ENCODE assay signal across 18 cellular contexts in genomic region chr6:168909288-168909687, GRCh38.
DNase-seq lines count a peak whose midpoint lies in the region; ATAC-seq and TF ChIP-seq lines count a peak whose summit lies in the region.
"Had no signal": no experiment of that assay in that cellular context is flagged by ENCODE, and none has a peak within 500 bp of the region (broad histone marks: within the 10 kb centered on the region; RNA-seq: fewer than 3 reads in every experiment).

No MANE protein-coding gene starts in this region.

- WGBS in endodermal cell (ENCODE audit: insufficient coverage in 1 of 2, insufficient read length in 1 of 2), 2 experiments = 86% methylated on average over 5 to 10 of the region's 10 CpGs

- H3K36me3 ChIP-seq in endodermal cell (ENCODE audit: control insufficient read depth, insufficient read depth, low read length) (no peaks in the 10 kb centered on the region), osteoblast (ENCODE audit: insufficient read depth, low read length) (no peaks in the 10 kb centered on the region)

- H3K27me3 ChIP-seq in endodermal cell (ENCODE audit: control insufficient read depth, insufficient read depth, low read length, poor library complexity, severe bottlenecking) (no peaks in the 10 kb centered on the region), osteoblast (ENCODE audit: insufficient read depth, low read length) (no peaks in the 10 kb centered on the region)

- no peak overlapping the region for H3K4me3 Mint-ChIP-seq in activated CD4-positive, alpha-beta T cell treated with anti-CD3 and anti-CD28 coated beads for 36 hours
- no peak overlapping the region for H3K4me3 Mint-ChIP-seq in activated CD4-positive, alpha-beta memory T cell treated with anti-CD3 and anti-CD28 coated beads, Interleukin-2, amount 10 ng/mL, durations not matched to agents 7 days and 5 days
- H3K4me3 Mint-ChIP-seq in endodermal cell = no peak overlapping the region
- H3K4me3 Mint-ChIP-seq: CD14-positive monocyte had no signal

- H3K79me2 ChIP-seq in osteoblast (ENCODE audit: insufficient read depth, low read length) = no peaks in the 10 kb centered on the region

- DNase-seq in activated CD4-positive, alpha-beta T cell treated with anti-CD3 and anti-CD28 coated beads for 36 hours = peak; percentile 43
- DNase-seq in activated CD4-positive, alpha-beta T cell treated with anti-CD3 and anti-CD28 coated beads for 4 hours = no peak
- peak; percentile 19 for DNase-seq in activated CD4-positive, alpha-beta memory T cell treated with anti-CD3 and anti-CD28 coated beads, Interleukin-2, amount 10 ng/mL, durations not matched to agents 7 days and 5 days
- DNase-seq in endodermal cell (peak; percentile 20), osteoblast (ENCODE audit: insufficient read length, low spot score, missing footprints) (no peak), NCI-H1930 (lab: John Stamatoyannopoulos, UW) (no peak), amygdala (lab: John Stamatoyannopoulos, UW) (no peak)
- no peak for DNase-seq in activated effector memory CD4-positive, alpha-beta T cell treated with Interleukin-2 at 50 U/mL for 16 hours
- DNase-seq: DMS79 treated with DMSO at 0.1 percent for 48 hours, Kasumi-1, MM.1S, NCI-H1092 treated with DMSO at 0.1 percent for 48 hours, NCI-H510A, NCI-H774, OCI-M1, SHP77 treated with DMSO at 0.1 percent for 48 hours had no signal

- CTCF ChIA-PET in activated CD4-positive, alpha-beta T cell treated with anti-CD3 and anti-CD28 coated beads for 36 hours (lab: Charles Lee) = no interaction called here
- CTCF ChIA-PET in activated CD4-positive, alpha-beta memory T cell treated with anti-CD3 and anti-CD28 coated beads, Interleukin-2, amount 10 ng/mL, durations not matched to agents 7 days and 5 days (lab: Charles Lee) = no interaction called here

- POLR2A ChIA-PET in activated CD4-positive, alpha-beta T cell treated with anti-CD3 and anti-CD28 coated beads for 36 hours (lab: Charles Lee) = no interaction called here
- POLR2A ChIA-PET in activated CD4-positive, alpha-beta memory T cell treated with anti-CD3 and anti-CD28 coated beads, Interleukin-2, amount 10 ng/mL, durations not matched to agents 7 days and 5 days (lab: Charles Lee) = no interaction called here

- H3K9me3 Mint-ChIP-seq in activated CD4-positive, alpha-beta T cell treated with anti-CD3 and anti-CD28 coated beads for 36 hours (ENCODE audit: low read depth) = no peaks in the 10 kb centered on the region
- peaks cover 6% of the 10 kb centered on the region for H3K9me3 Mint-ChIP-seq in activated CD4-positive, alpha-beta memory T cell treated with anti-CD3 and anti-CD28 coated beads, Interleukin-2, amount 10 ng/mL, durations not matched to agents 7 days and 5 days
- peaks cover 25% of the 10 kb centered on the region for H3K9me3 Mint-ChIP-seq in endodermal cell

- H3K9ac ChIP-seq in endodermal cell (ENCODE audit: extremely low read depth, low read length, poor library complexity, severe bottlenecking) = no peak overlapping the region

- intact Hi-C loops in activated CD4-positive, alpha-beta T cell treated with anti-CD3 and anti-CD28 coated beads for 36 hours (cut with DNase I, micrococcal nuclease) = no loop called here

- H3K4me3 ChIP-seq in endodermal cell (ENCODE audit: low read length) (no peak overlapping the region), osteoblast (ENCODE audit: insufficient read depth, low read length) (no peak overlapping the region)

- no peaks in the 10 kb centered on the region for H3K27me3 Mint-ChIP-seq in activated CD4-positive, alpha-beta T cell treated with anti-CD3 and anti-CD28 coated beads for 36 hours
- no peaks in the 10 kb centered on the region for H3K27me3 Mint-ChIP-seq in activated CD4-positive, alpha-beta memory T cell treated with anti-CD3 and anti-CD28 coated beads, Interleukin-2, amount 10 ng/mL, durations not matched to agents 7 days and 5 days
- no peaks in the 10 kb centered on the region for H3K27me3 Mint-ChIP-seq in endodermal cell (ENCODE audit: insufficient read depth)

- H3K4me1 Mint-ChIP-seq in activated CD4-positive, alpha-beta T cell treated with anti-CD3 and anti-CD28 coated beads for 36 hours = no peaks in the 10 kb centered on the region
- H3K4me1 Mint-ChIP-seq in activated CD4-positive, alpha-beta memory T cell treated with anti-CD3 and anti-CD28 coated beads, Interleukin-2, amount 10 ng/mL, durations not matched to agents 7 days and 5 days = peaks cover 9% of the 10 kb centered on the region
- H3K4me1 Mint-ChIP-seq in endodermal cell = no peaks in the 10 kb centered on the region
- H3K4me1 Mint-ChIP-seq: CD14-positive monocyte had no signal

- no peaks in the 10 kb centered on the region for H3K4me1 ChIP-seq in endodermal cell (ENCODE audit: control insufficient read depth, insufficient read depth, low read length)
- peaks cover 15% of the 10 kb centered on the region for H3K4me1 ChIP-seq in osteoblast (ENCODE audit: insufficient read depth, low read length)

- peak overlapping the region; percentile 24 for H2AFZ ChIP-seq in osteoblast (ENCODE audit: low read length)

- TF ChIP-seq CTCF in endodermal cell (conservative IDR thresholded peaks at IDR 0.05) (no peak), osteoblast (IDR thresholded peaks at IDR 0.05; ENCODE audit: extremely low read depth, low read depth, low read length) (no peak)

- H4K20me1 ChIP-seq in osteoblast (ENCODE audit: insufficient read depth, low read length) = no peaks in the 10 kb centered on the region

- no peak overlapping the region for H3K27ac Mint-ChIP-seq in activated CD4-positive, alpha-beta T cell treated with anti-CD3 and anti-CD28 coated beads for 36 hours
- no peak overlapping the region for H3K27ac Mint-ChIP-seq in activated CD4-positive, alpha-beta memory T cell treated with anti-CD3 and anti-CD28 coated beads, Interleukin-2, amount 10 ng/mL, durations not matched to agents 7 days and 5 days
- no peak overlapping the region for H3K27ac Mint-ChIP-seq in endodermal cell
- H3K27ac Mint-ChIP-seq: CD14-positive monocyte had no signal

- H3K9me3 ChIP-seq in endodermal cell (ENCODE audit: control insufficient read depth, low read length) (no peaks in the 10 kb centered on the region), osteoblast (ENCODE audit: low read depth, low read length) (no peaks in the 10 kb centered on the region)

- no peak overlapping the region for H3K4me2 ChIP-seq in osteoblast (ENCODE audit: insufficient read depth, low read length)

- H3K36me3 Mint-ChIP-seq in activated CD4-positive, alpha-beta T cell treated with anti-CD3 and anti-CD28 coated beads for 36 hours (ENCODE audit: low read depth) = no peaks in the 10 kb centered on the region
- H3K36me3 Mint-ChIP-seq in activated CD4-positive, alpha-beta memory T cell treated with anti-CD3 and anti-CD28 coated beads, Interleukin-2, amount 10 ng/mL, durations not matched to agents 7 days and 5 days (ENCODE audit: low read depth) = no peaks in the 10 kb centered on the region
- peaks cover 2% of the 10 kb centered on the region for H3K36me3 Mint-ChIP-seq in endodermal cell (ENCODE audit: low read depth)
- H3K36me3 Mint-ChIP-seq: CD14-positive monocyte had no signal

- ATAC-seq in activated CD4-positive, alpha-beta T cell treated with anti-CD3 and anti-CD28 coated beads for 36 hours = peak; percentile 57

- H3K27ac ChIP-seq in endodermal cell (ENCODE audit: low read depth, low read length) = no peak overlapping the region
- peak overlapping the region; percentile 94 for H3K27ac ChIP-seq in osteoblast (ENCODE audit: low read depth, low read length)
- H3K27ac ChIP-seq: 22Rv1 had no signal

Comparison
In these comparisons a context has a peak if more than half of its experiments do, and no peak if none do; other contexts are left out.
1. DNase-seq: peak in activated CD4-positive, alpha-beta T cell treated with anti-CD3 and anti-CD28 coated beads for 36 hours (single experiment), activated CD4-positive, alpha-beta memory T cell treated with anti-CD3 and anti-CD28 coated beads, Interleukin-2, amount 10 ng/mL, durations not matched to agents 7 days and 5 days (single experiment) and endodermal cell (single experiment); none in activated CD4-positive, alpha-beta T cell treated with anti-CD3 and anti-CD28 coated beads for 4 hours (0 of 2), osteoblast (single experiment), NCI-H1930 (0 of 2), activated effector memory CD4-positive, alpha-beta T cell treated with Interleukin-2 at 50 U/mL for 16 hours (single experiment) and amygdala (0 of 56).